33 cellular contexts compared by ENCODE assay signal in genomic region chr5:124133406-124133805, GRCh38.
"Had no signal": no experiment of that assay in that cellular context is flagged by ENCODE, and none has a peak within 500 bp of the region (broad histone marks: within the 10 kb centered on the region; RNA-seq: fewer than 3 reads in every experiment).

No MANE protein-coding gene starts in this region.

- DNase-seq: activated effector memory CD4-positive, alpha-beta T cell treated with anti-CD3 and anti-CD28 coated beads, Interleukin-2, amount 50 U/mL, for 16 hours; activated effector memory CD4-positive, alpha-beta T cell treated with Interleukin-2 at 50 U/mL for 16 hours; activated gamma-delta T cell; activated gamma-delta T cell treated with Interleukin-2 at 50 U/mL for 16 hours; activated naive CD4-positive, alpha-beta T cell; activated naive CD4-positive, alpha-beta T cell treated with anti-CD3 and anti-CD28 coated beads for 36 hours; activated naive CD4-positive, alpha-beta T cell treated with anti-CD3 and anti-CD28 coated beads, Interleukin-2, amount 10 ng/mL, durations not matched to agents 7 days and 5 days; activated naive CD4-positive, alpha-beta T cell treated with anti-CD3 and anti-CD28 coated beads, Interleukin-2, amount 50 U/mL, for 16 hours; activated naive CD4-positive, alpha-beta T cell treated with Interleukin-2 at 50 U/mL for 16 hours; activated naive CD8-positive, alpha-beta T cell treated with anti-CD3 and anti-CD28 coated beads for 36 hours; activated naive CD8-positive, alpha-beta T cell treated with anti-CD3 and anti-CD28 coated beads, Interleukin-2, amount 10 ng/mL, durations not matched to agents 7 days and 5 days; activated naive CD8-positive, alpha-beta T cell treated with anti-CD3 and anti-CD28 coated beads, Interleukin-2, amount 50 U/mL, for 24 hours; activated T-cell treated with anti-CD3 and anti-CD28 coated beads, Interleukin-2, amount 50 U/mL, for 24 hours; activated T-cell treated with anti-CD3 and anti-CD28 coated beads, Interleukin-2, amount 50 U/mL, for 4 hours; activated T-cell treated with anti-CD3 and anti-CD28 coated beads, Interleukin-2, amount 50 U/mL, for 48 hours; activated T-cell treated with anti-CD3 and anti-CD28 coated beads, Interleukin-2, amount 50 U/mL, for 72 hours; adrenal gland; amniotic stem cell; amygdala; anterior cingulate cortex; aorta; brain microvascular endothelial cell; caudate nucleus; central memory CD4-positive, alpha-beta T cell; cerebellar nuclear complex had no signal

- H3K36me3 ChIP-seq: adrenal gland, ascending aorta, brain microvascular endothelial cell, breast epithelium, cardiac muscle cell had no signal

- H3K4me1 ChIP-seq: adrenal gland, ascending aorta, body of pancreas, breast epithelium had no signal

- FAIRE-seq: astrocyte, bronchial epithelial cell had no signal

- ATAC-seq: activated naive CD4-positive, alpha-beta T cell treated with anti-CD3 and anti-CD28 coated beads, Interleukin-2, amount 50 U/mL, for 72 hours; activated naive CD8-positive, alpha-beta T cell treated with anti-CD3 and anti-CD28 coated beads, Interleukin-2, amount 50 U/mL, for 24 hours; activated T-cell treated with anti-CD3 and anti-CD28 coated beads, Interleukin-2, amount 50 U/mL, for 4 hours; activated T-cell treated with anti-CD3 and anti-CD28 coated beads, Interleukin-2, amount 50 U/mL, for 72 hours; activated T-helper 17 cell treated with anti-CD3 and anti-CD28 coated beads, Interleukin-2, amount 50 U/mL, for 72 hours had no signal

- H3K27me3 ChIP-seq: adrenal gland, ascending aorta, body of pancreas, brain microvascular endothelial cell, breast epithelium, cardiac muscle cell had no signal

- H3K4me3 ChIP-seq: adrenal gland, ascending aorta, body of pancreas, breast epithelium, cardiac muscle cell had no signal

- H3K27ac ChIP-seq: adrenal gland, ascending aorta, body of pancreas, brain microvascular endothelial cell, breast epithelium, cardiac muscle cell had no signal

- H3K9me3 ChIP-seq: adrenal gland, ascending aorta, body of pancreas, breast epithelium had no signal
